1 cellular context compared by ENCODE assay signal in the genomic region with DNA sequence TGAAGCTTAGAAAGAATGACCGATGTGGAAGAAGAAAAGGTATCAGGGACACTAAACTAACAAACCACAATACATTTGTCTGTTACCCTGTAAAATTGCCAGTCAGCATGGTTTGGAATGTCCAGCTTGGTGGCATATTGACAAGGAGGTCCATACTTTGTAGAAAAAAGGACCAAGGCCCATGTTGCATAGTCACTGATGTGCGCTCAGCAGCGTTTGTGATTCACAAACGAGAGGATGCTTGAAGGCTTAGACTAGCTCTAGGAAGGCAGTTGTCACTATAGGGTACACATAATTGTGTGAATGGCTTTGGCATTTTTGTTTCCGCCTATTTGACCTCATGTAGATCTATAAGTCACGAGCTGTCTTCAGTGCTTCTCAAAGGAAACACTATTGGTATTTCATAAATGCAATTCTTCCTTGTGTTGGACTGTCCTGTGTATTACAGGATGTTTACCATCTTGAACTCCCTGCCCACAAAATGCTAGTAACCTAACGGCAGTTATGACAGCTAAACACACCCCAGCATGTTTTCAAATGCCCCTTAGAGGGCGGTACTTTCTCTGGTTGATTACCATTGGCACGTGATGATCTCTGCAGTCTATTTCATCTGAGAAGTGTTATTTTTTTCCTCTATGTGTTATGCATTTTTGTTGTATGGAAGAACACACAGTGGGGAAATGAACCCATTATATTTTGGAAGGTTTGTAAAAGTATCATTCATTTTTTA.
TF ChIP-seq lines count a peak whose summit lies in the region.

No MANE protein-coding gene starts in this region.

TF ChIP-seq in HepG2, 621 proteins besides CTCF, POLR2A, EP300 and RAD21 (continued from another document):
- TF ChIP-seq ZNF33A (CRISPR knock-in tag; IDR thresholded peaks at IDR 0.05; ENCODE audit: borderline replicate concordance), result no peak
- TF ChIP-seq MAFK (conservative IDR thresholded peaks at IDR 0.05 in 1 of 2, IDR thresholded peaks at IDR 0.05 in 1 of 2; ENCODE audit: low read length in 2 of 2), result peak; percentile 14 to 15; a peak in 1 of 4 replicates
- no peak for TF ChIP-seq PHF21A (CRISPR knock-in tag; IDR thresholded peaks at IDR 0.05)
- TF ChIP-seq MAF1 (CRISPR knock-in tag; IDR thresholded peaks at IDR 0.05; ENCODE audit: borderline replicate concordance), result no peak
